In genomic region chr22:21991309-21991596, GRCh38 we compare ENCODE assay signal across 27 cellular contexts.
"Had no signal": no experiment of that assay in that cellular context is flagged by ENCODE, and none has a peak within 500 bp of the region (broad histone marks: within the 10 kb centered on the region; RNA-seq: fewer than 3 reads in every experiment).

No MANE protein-coding gene starts in this region.

- H3K36me3 ChIP-seq: esophagus squamous epithelium, heart right ventricle, pancreas, stomach, thyroid gland had no signal

- FAIRE-seq: endometrium, pancreas had no signal

- H3K27ac ChIP-seq: coronary artery, esophagus squamous epithelium, heart right ventricle, pancreas, stomach, thyroid gland had no signal

- DNase-seq: dermis blood vessel endothelial cell; effector memory CD8-positive, alpha-beta T cell; erythroblast; esophagus squamous epithelium; foreskin melanocyte; glutamatergic neuron; heart right ventricle; hippocampal formation; immature natural killer cell; islet precursor cell; mesenchymal stem cell; midbrain; naive thymus-derived CD8-positive, alpha-beta T cell; nephron progenitor cell; occipital lobe; pancreas; stimulated activated CD4-positive, alpha-beta T cell treated with anti-CD3 and anti-CD28 coated beads, Interleukin-2, amount 100 ng/mL, for 24 hours; stimulated activated CD4-positive, alpha-beta T cell treated with anti-CD3 and anti-CD28 coated beads, Interleukin-4, amount 100 ng/mL, for 24 hours; stimulated activated naive CD4-positive, alpha-beta T cell treated with Interleukin-2 at 50 U/mL for 16 hours; stomach; thyroid gland; trophoblast cell had no signal

- H3K4me1 ChIP-seq: esophagus squamous epithelium, heart right ventricle, pancreas, stomach, thyroid gland had no signal

- H3K36me3 Mint-ChIP-seq: immature natural killer cell; naive thymus-derived CD8-positive, alpha-beta T cell; stimulated activated effector memory CD8-positive, alpha-beta T cell treated with anti-CD3 and anti-CD28 coated beads, Interleukin-12 subunit alpha, Interleukin-12 subunit beta, amount 100 ng/mL, for 72 hours had no signal

- H3K27ac Mint-ChIP-seq: effector memory CD8-positive, alpha-beta T cell; immature natural killer cell; naive thymus-derived CD8-positive, alpha-beta T cell; nephron progenitor cell; progenitor cell of endocrine pancreas; stimulated activated effector memory CD8-positive, alpha-beta T cell treated with anti-CD3 and anti-CD28 coated beads, Interleukin-12 subunit alpha, Interleukin-12 subunit beta, amount 100 ng/mL, for 72 hours had no signal

- H3K9me3 Mint-ChIP-seq: central memory CD8-positive, alpha-beta T cell; effector memory CD8-positive, alpha-beta T cell; immature natural killer cell; naive thymus-derived CD8-positive, alpha-beta T cell; nephron progenitor cell; stimulated activated effector memory CD8-positive, alpha-beta T cell treated with anti-CD3 and anti-CD28 coated beads, Interleukin-12 subunit alpha, Interleukin-12 subunit beta, amount 100 ng/mL, for 72 hours had no signal

- H3K27me3 ChIP-seq: pancreas, thyroid gland had no signal

- H3K4me1 Mint-ChIP-seq: central memory CD8-positive, alpha-beta T cell; immature natural killer cell; naive thymus-derived CD8-positive, alpha-beta T cell; nephron progenitor cell; stimulated activated effector memory CD8-positive, alpha-beta T cell treated with anti-CD3 and anti-CD28 coated beads, Interleukin-12 subunit alpha, Interleukin-12 subunit beta, amount 100 ng/mL, for 72 hours had no signal

- H3K4me3 ChIP-seq: coronary artery, esophagus squamous epithelium, heart right ventricle, pancreas, stomach, thyroid gland had no signal

- H3K4me3 Mint-ChIP-seq: central memory CD8-positive, alpha-beta T cell; effector memory CD8-positive, alpha-beta T cell; immature natural killer cell; naive thymus-derived CD8-positive, alpha-beta T cell; nephron progenitor cell; stimulated activated effector memory CD8-positive, alpha-beta T cell treated with anti-CD3 and anti-CD28 coated beads, Interleukin-12 subunit alpha, Interleukin-12 subunit beta, amount 100 ng/mL, for 72 hours had no signal

- H3K9me3 ChIP-seq: esophagus squamous epithelium, heart right ventricle, pancreas, stomach, thyroid gland had no signal
